8 cellular contexts compared by ENCODE assay signal in the genomic region with DNA sequence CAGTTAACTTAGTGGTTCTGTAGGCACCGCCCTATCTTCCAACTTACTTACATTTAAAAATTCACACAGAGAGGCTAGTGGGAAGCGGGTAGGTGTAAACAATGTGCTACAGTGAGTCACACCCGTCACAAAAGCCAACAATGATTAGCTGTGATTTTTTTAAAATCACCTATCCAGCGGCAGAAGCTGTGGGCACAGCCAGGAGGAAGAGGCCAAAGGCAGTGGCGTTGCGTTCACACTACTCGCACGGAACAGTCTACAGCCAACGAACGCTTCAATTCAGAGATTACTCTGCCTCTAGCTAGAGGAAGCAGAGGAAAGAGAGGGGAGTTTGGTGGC. TPM values are rescaled to one million over a fixed set of nuclear protein-coding genes. Genes with fewer than 3 reads are reported as not detected.
DNase-seq lines count a peak whose midpoint lies in the region; ATAC-seq, FAIRE-seq and TF ChIP-seq lines count a peak whose summit lies in the region.

No MANE protein-coding gene starts in this region.

- H3K9me3 ChIP-seq in AG04450 (ENCODE audit: control insufficient read depth, insufficient read depth, low read length): no peaks in the 10 kb centered on the region; the same call in 1 of the 2 replicates
- H3K9me3 ChIP-seq in SK-N-MC (ENCODE audit: low read depth, low read length): no peaks in the 10 kb centered on the region
- H3K9me3 ChIP-seq in pancreas: no peaks in the 10 kb centered on the region

- H3K4me3 ChIP-seq in AG04450 (ENCODE audit: low read depth, low read length) (peak overlapping the region; percentile 69), SK-N-MC (peak overlapping the region; percentile 93), fibroblast of villous mesenchyme (ENCODE audit: low read depth, low read length) (peak overlapping the region; percentile 63), pancreas (peak overlapping the region; percentile 45 to 71 (median 56))

- WGBS in pancreas, 2 donors: 0 to 1% methylated on average over 10 of the region's 10 CpGs

- ATAC-seq in GM18868 (IDR thresholded peaks at IDR 0.05; ENCODE audit: unreplicated experiment) (peak; percentile 47), HG03103 (IDR thresholded peaks at IDR 0.05; ENCODE audit: low read depth, unreplicated experiment) (peak; percentile 34), pancreas (peak; percentile 46 to 57 (median 52))

- H3K27me3 ChIP-seq in AG04450 (ENCODE audit: control insufficient read depth, insufficient read depth, low read length) (peaks cover 28% of the 10 kb centered on the region), pancreas (peaks cover 0 to 40% (median 4%) of the 10 kb centered on the region in 4 donors)

- POLR2A ChIA-PET in AG04450 (lab: Yijun Ruan, JAX): no interaction called here

- no peak for TF ChIP-seq CTCF in AG04450 (IDR thresholded peaks at IDR 0.05; ENCODE audit: low read depth, low read length)
- no peak for TF ChIP-seq CTCF in fibroblast of villous mesenchyme (IDR thresholded peaks at IDR 0.05; ENCODE audit: insufficient read depth, low read depth, low read length)
- TF ChIP-seq CTCF in pancreas (IDR thresholded peaks at IDR 0.05): no peak

- no peak for FAIRE-seq in pancreas (lab: Jason Lieb, UNC)

- CTCF ChIA-PET in AG04450 (lab: Charles Lee): interaction anchor here (0.6 to 1.0 kb wide), 2 partner anchors 23 to 24 kb away, joined by 4 read pairs; no protein-coding TSS in a partner anchor

- DNase-seq in AG04450 (ENCODE audit: low read depth, low spot score) (no peak), SK-N-MC (ENCODE audit: low read depth, low spot score) (no peak), fibroblast of villous mesenchyme (ENCODE audit: low read depth) (no peak), pancreas (peak in 2 of 6 donors; percentile 13 to 42), NCI-H446 (lab: John Stamatoyannopoulos, UW) (no peak)
- no peak for DNase-seq in effector CD4-positive, alpha-beta T cell

- H3K4me1 ChIP-seq in pancreas: peaks cover 0 to 11% (median 4%) of the 10 kb centered on the region in 3 donors

- intact Hi-C loops in pancreas (cut with DNase I): no loop called here

- peak overlapping the region; percentile 68 for H3K9ac ChIP-seq in SK-N-MC (ENCODE audit: insufficient read length)

- no peaks in the 10 kb centered on the region for H3K36me3 ChIP-seq in SK-N-MC (ENCODE audit: insufficient read depth, low read length)
- no peaks in the 10 kb centered on the region for H3K36me3 ChIP-seq in pancreas

- H3K27ac ChIP-seq in AG04450 (ENCODE audit: low read depth, low read length) (no peak overlapping the region), SK-N-MC (peak overlapping the region; percentile 16; the same call in 1 of the 2 replicates), pancreas (peak overlapping the region; percentile 11 to 74 (median 51))

RNA-seq across cellular contexts. Expression of a gene that starts 2.5 kb away (rescaled TPM):
- polyA plus RNA-seq in AG04450 (2011; rRNA removed): 1.4 and 1.7 TPM in 2 replicates
- 7.3 and 8.3 TPM in 2 replicates for polyA minus RNA-seq in AG04450 (2011; rRNA and poly(A)+ RNA removed)
- total RNA-seq in fibroblast of villous mesenchyme: 8.4 and 18.1 TPM in 2 replicates
- total RNA-seq in pancreas: 1 to 10 TPM in 3 of 6 donors, under 1 TPM in 3; 0.51 to 2.3 (median 0.97) TPM
- under 1 TPM; 0.49 to 0.99 TPM for polyA plus RNA-seq in pancreas
